In the genomic region with DNA sequence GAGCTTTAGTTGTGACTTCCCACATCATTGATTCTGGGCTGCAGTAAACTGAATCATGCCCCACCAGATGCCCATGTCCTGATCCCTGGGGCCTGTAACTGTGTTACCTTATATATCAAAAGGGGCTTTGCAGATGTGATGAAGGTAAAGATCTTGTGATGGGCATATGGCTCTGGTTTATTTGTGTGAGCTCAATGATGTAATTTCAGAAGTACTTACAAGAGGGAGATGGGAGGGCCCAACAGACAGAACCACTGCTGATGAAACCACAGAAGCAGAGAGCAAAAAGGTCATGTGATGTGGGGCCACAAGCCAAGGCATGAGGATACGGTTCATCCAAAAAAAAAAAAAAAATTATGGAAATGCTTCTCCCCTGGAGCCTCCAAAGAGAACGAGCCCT, we compare ENCODE assay signal across 17 cellular contexts.
DNase-seq lines count a peak whose midpoint lies in the region.
"Had no signal": no experiment of that assay in that cellular context is flagged by ENCODE, and none has a peak within 500 bp of the region (broad histone marks: within the 10 kb centered on the region; RNA-seq: fewer than 3 reads in every experiment).

No MANE protein-coding gene starts in this region.

- peaks cover 8% of the 10 kb centered on the region for H3K4me1 ChIP-seq in mesendoderm (ENCODE audit: control insufficient read depth, low read depth, low read length)
- H3K4me1 ChIP-seq: tibial nerve had no signal

- no peak overlapping the region for H3K4me3 Mint-ChIP-seq in activated naive CD8-positive, alpha-beta T cell treated with anti-CD3 and anti-CD28 coated beads for 36 hours
- H3K4me3 Mint-ChIP-seq: brain; CD8-positive, alpha-beta T cell; neural crest cell had no signal

- H3K79me1 ChIP-seq in mesendoderm (ENCODE audit: low read length) = no peaks in the 10 kb centered on the region

- H3K27me3 Mint-ChIP-seq in activated naive CD8-positive, alpha-beta T cell treated with anti-CD3 and anti-CD28 coated beads for 36 hours = peaks cover 7% of the 10 kb centered on the region

- no peak overlapping the region for H2BK120ac ChIP-seq in mesendoderm (ENCODE audit: low read depth, low read length)

- no peak overlapping the region for H4K5ac ChIP-seq in mesendoderm (ENCODE audit: low read length)

- no peak overlapping the region for H3K23ac ChIP-seq in mesendoderm (ENCODE audit: low read length)

- H4K8ac ChIP-seq in mesendoderm (ENCODE audit: low read depth, low read length) = no peak overlapping the region

- H3K4me1 Mint-ChIP-seq in activated naive CD8-positive, alpha-beta T cell treated with anti-CD3 and anti-CD28 coated beads for 36 hours = peaks cover 28% of the 10 kb centered on the region
- H3K4me1 Mint-ChIP-seq: neural crest cell had no signal

- H3K79me2 ChIP-seq in mesendoderm (ENCODE audit: control insufficient read depth, insufficient read depth, low read length) = no peaks in the 10 kb centered on the region

- no peak overlapping the region for H3K27ac ChIP-seq in mesendoderm (ENCODE audit: low read depth, low read length)
- H3K27ac ChIP-seq: 22Rv1, tibial nerve had no signal

- H3K27me3 ChIP-seq in mesendoderm (ENCODE audit: insufficient read depth, low read length, poor library complexity) = no peaks in the 10 kb centered on the region
- H3K27me3 ChIP-seq: tibial nerve had no signal

- no peak overlapping the region for H3K9ac ChIP-seq in mesendoderm (ENCODE audit: low read length)

- H3K4me2 ChIP-seq in mesendoderm (ENCODE audit: low read length) = no peak overlapping the region

- no peaks in the 10 kb centered on the region for H3K36me3 ChIP-seq in mesendoderm (ENCODE audit: control insufficient read depth, insufficient read depth, low read length)
- H3K36me3 ChIP-seq: tibial nerve had no signal

- H3K9me3 Mint-ChIP-seq in activated naive CD8-positive, alpha-beta T cell treated with anti-CD3 and anti-CD28 coated beads for 36 hours = peaks cover 2% of the 10 kb centered on the region
- H3K9me3 Mint-ChIP-seq: neural crest cell had no signal

- peak overlapping the region; percentile 53 for H3K27ac Mint-ChIP-seq in activated naive CD8-positive, alpha-beta T cell treated with anti-CD3 and anti-CD28 coated beads for 36 hours
- H3K27ac Mint-ChIP-seq: CD8-positive, alpha-beta T cell had no signal

- H2AK5ac ChIP-seq in mesendoderm (ENCODE audit: low read length) = no peak overlapping the region

- DNase-seq in NCI-H2029 (lab: John Stamatoyannopoulos, UW) (peak; percentile 40), NCI-H2029 treated with DMSO at 0.1 percent for 48 hours (lab: John Stamatoyannopoulos, UW) (no peak), NAMALWA (ENCODE audit: low spot score) (peak; percentile 9), mesendoderm (peak; percentile 21), ureter (ENCODE audit: low spot score) (no peak), COR-L47 (lab: John Stamatoyannopoulos, UW) (no peak)
- no peak for DNase-seq in activated naive CD8-positive, alpha-beta T cell treated with anti-CD3 and anti-CD28 coated beads for 36 hours
- DNase-seq in effector CD4-positive, alpha-beta T cell = no peak
- DNase-seq: activated naive CD4-positive, alpha-beta T cell treated with Interleukin-2 at 50 U/mL for 16 hours; effector CD8-positive, alpha-beta T cell; MM.1S; NCI-H345 had no signal

- H2BK5ac ChIP-seq in mesendoderm (ENCODE audit: low read length) = no peak overlapping the region

- no peak overlapping the region for H2BK15ac ChIP-seq in mesendoderm (replicated peaks; ENCODE audit: low read depth)

- H3K4ac ChIP-seq in mesendoderm (ENCODE audit: low read depth, low read length) = no peak overlapping the region

- H3K56ac ChIP-seq in mesendoderm (ENCODE audit: low read length) = peak overlapping the region; percentile 5

- WGBS in mesendoderm (ENCODE audit: extremely low coverage, insufficient coverage, low lambda C conversion rate) = no CpG with 5 or more reads among the region's 2 CpGs

- H3K18ac ChIP-seq in mesendoderm (ENCODE audit: low read length) = no peak overlapping the region

- H3K36me3 Mint-ChIP-seq in activated naive CD8-positive, alpha-beta T cell treated with anti-CD3 and anti-CD28 coated beads for 36 hours = no peaks in the 10 kb centered on the region
- H3K36me3 Mint-ChIP-seq: brain; CD8-positive, alpha-beta T cell had no signal

- H3K4me3 ChIP-seq in mesendoderm (ENCODE audit: low read length) = no peak overlapping the region
- H3K4me3 ChIP-seq: tibial nerve had no signal

Comparison
In these comparisons a context has a peak if more than half of its experiments do, and no peak if none do; other contexts are left out.
1. DNase-seq: peak in NCI-H2029 (single experiment), NAMALWA (single experiment) and mesendoderm (single experiment); none in NCI-H2029 treated with DMSO at 0.1 percent for 48 hours (single experiment), activated naive CD8-positive, alpha-beta T cell treated with anti-CD3 and anti-CD28 coated beads for 36 hours (single experiment), effector CD4-positive, alpha-beta T cell (single experiment), ureter (single experiment) and COR-L47 (single experiment).